34 cellular contexts compared by ENCODE assay signal in the genomic region with DNA sequence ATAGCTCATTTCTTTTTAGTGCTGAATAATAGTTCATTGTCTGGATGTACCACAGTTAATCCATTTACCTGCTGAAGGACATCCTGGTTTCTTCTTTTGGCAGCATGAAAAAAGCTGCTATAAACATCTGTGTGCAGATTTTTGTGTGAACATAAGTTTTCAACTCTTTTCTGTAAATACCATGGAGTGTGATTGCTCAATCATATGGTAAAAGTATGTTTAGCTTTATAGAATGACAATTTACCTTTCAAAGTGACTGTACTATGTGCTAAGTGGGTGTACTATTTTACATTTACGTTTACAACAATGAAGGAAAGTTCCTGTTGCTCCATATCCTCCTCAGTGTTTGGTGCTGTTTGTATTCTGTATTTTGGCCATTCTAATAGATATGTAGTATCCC. TPM values are rescaled to one million over a fixed set of nuclear protein-coding genes. Genes with fewer than 3 reads are reported as not detected.
"Had no signal": no experiment of that assay in that cellular context is flagged by ENCODE, and none has a peak within 500 bp of the region (broad histone marks: within the 10 kb centered on the region; RNA-seq: fewer than 3 reads in every experiment).

No MANE protein-coding gene starts in this region.

- H3K9me3 ChIP-seq: adrenal gland, body of pancreas, breast epithelium had no signal

- H3K4me3 ChIP-seq: adrenal gland, body of pancreas, breast epithelium had no signal

- H3K4me1 ChIP-seq: adrenal gland, body of pancreas, breast epithelium had no signal

- DNase-seq: activated B cell treated with CpG ODN at 0.5 μM for 24 hours; activated CD4-positive, alpha-beta memory T cell treated with anti-CD3 and anti-CD28 coated beads for 36 hours; activated CD4-positive, alpha-beta T cell treated with anti-CD3 and anti-CD28 coated beads for 4 hours; activated CD4-positive, alpha-beta T cell treated with anti-CD3 and anti-CD28 coated beads, Interleukin-2, amount 10 ng/mL, durations not matched to agents 24 days and 14 days; activated CD4-positive, alpha-beta T cell treated with anti-CD3 and anti-CD28 coated beads, Interleukin-2, amount 50 U/mL, for 1 hour; activated CD4-positive, alpha-beta T cell treated with anti-CD3 and anti-CD28 coated beads, Interleukin-2, amount 50 U/mL, for 4 hours; activated CD4-positive, CD25-positive, alpha-beta regulatory T cell treated with anti-CD3 and anti-CD28 coated beads, Interleukin-2, amount 50 U/mL, for 72 hours; activated CD8-positive, alpha-beta memory T cell treated with anti-CD3 and anti-CD28 coated beads, Interleukin-2, amount 50 U/mL, for 4 hours; activated CD8-positive, alpha-beta T cell treated with anti-CD3 and anti-CD28 coated beads for 36 hours; activated effector memory CD4-positive, alpha-beta T cell treated with anti-CD3 and anti-CD28 coated beads, Interleukin-2, amount 50 U/mL, for 16 hours; activated gamma-delta T cell treated with Interleukin-2 at 50 U/mL for 16 hours; activated naive CD4-positive, alpha-beta T cell; activated naive CD4-positive, alpha-beta T cell treated with anti-CD3 and anti-CD28 coated beads for 36 hours; activated naive CD4-positive, alpha-beta T cell treated with anti-CD3 and anti-CD28 coated beads, Interleukin-2, amount 50 U/mL, for 16 hours; activated naive CD8-positive, alpha-beta T cell treated with anti-CD3 and anti-CD28 coated beads for 36 hours; activated T-cell treated with anti-CD3 and anti-CD28 coated beads for 4 hours; activated T-cell treated with anti-CD3 and anti-CD28 coated beads, Interleukin-2, amount 50 U/mL, for 1 hour; activated T-cell treated with anti-CD3 and anti-CD28 coated beads, Interleukin-2, amount 50 U/mL, for 4 hours; activated T-cell treated with anti-CD3 and anti-CD28 coated beads, Interleukin-2, amount 50 U/mL, for 72 hours; adrenal gland; amniotic stem cell; aorta; body of pancreas; brain microvascular endothelial cell; central memory CD4-positive, alpha-beta T cell; T-helper 2 cell; T-helper 9 cell had no signal

- H3K27me3 ChIP-seq: body of pancreas, brain microvascular endothelial cell, breast epithelium had no signal

- FAIRE-seq: astrocyte, TTC549 had no signal

- H3K36me3 ChIP-seq: adrenal gland, brain microvascular endothelial cell, breast epithelium had no signal

- H3K27ac ChIP-seq: adrenal gland, body of pancreas, brain microvascular endothelial cell, breast epithelium, VCaP had no signal

- ATAC-seq: activated CD8-positive, alpha-beta T cell treated with anti-CD3 and anti-CD28 coated beads for 36 hours; activated naive CD4-positive, alpha-beta T cell treated with anti-CD3 and anti-CD28 coated beads, Interleukin-2, amount 50 U/mL, for 72 hours; activated T-cell treated with anti-CD3 and anti-CD28 coated beads, Interleukin-2, amount 50 U/mL, for 4 hours; activated T-cell treated with anti-CD3 and anti-CD28 coated beads, Interleukin-2, amount 50 U/mL, for 72 hours; activated T-helper 17 cell treated with anti-CD3 and anti-CD28 coated beads, Interleukin-2, amount 50 U/mL, for 72 hours; body of pancreas had no signal

RNA-seq across cellular contexts. Expression of gene RUNX3, which starts 49.0 kb away (rescaled TPM):
- total RNA-seq: cerebellum had no signal
